ENCODE assay signal across 7 cellular contexts in genomic region chr1:120724507-120724906, GRCh38. TPM values are rescaled to one million over a fixed set of nuclear protein-coding genes. Genes with fewer than 3 reads are reported as not detected.
A peak's percentile ranks its signal among the peaks of the same experiment; 100 is the strongest.
DNase-seq lines count a peak whose midpoint lies in the region; ATAC-seq and TF ChIP-seq lines count a peak whose summit lies in the region.
"Not testable (repeated sequence)": the region's sequence is repeated elsewhere in the genome, so short reads cannot be mapped to it uniquely, and the experiment has no call there.

No MANE protein-coding gene starts in this region.

- H3K9me3 Mint-ChIP-seq in activated CD8-positive, alpha-beta memory T cell treated with anti-CD3 and anti-CD28 coated beads, Interleukin-2, amount 10 ng/mL, durations not matched to agents 7 days and 5 days (ENCODE audit: low read depth); MCF 10A (ENCODE audit: unreplicated experiment): not testable (repeated sequence)

- POLR2A ChIA-PET in OCI-LY7 (lab: Charles Lee); MCF 10A (lab: Yijun Ruan, JAX): not testable (repeated sequence)

- H3K36me3 ChIP-seq in OCI-LY7 (ENCODE audit: insufficient read depth, low read length); mucosa of stomach (ENCODE audit: control insufficient read depth, insufficient read depth, low read length): not testable (repeated sequence)

- H3K4me2 ChIP-seq in OCI-LY7 (ENCODE audit: low read length) = peak overlapping the region; percentile 78

- not testable (repeated sequence) for TF ChIP-seq CTCF in GM12875 (IDR thresholded peaks at IDR 0.05; ENCODE audit: borderline replicate concordance, insufficient read depth, low read depth, low read length); OCI-LY7 (conservative IDR thresholded peaks at IDR 0.05; ENCODE audit: low read length); MCF 10A (IDR thresholded peaks at IDR 0.05; ENCODE audit: unreplicated experiment); foreskin fibroblast (IDR thresholded peaks at IDR 0.05; ENCODE audit: low read depth, low read length); retinal pigment epithelial cell (conservative IDR thresholded peaks at IDR 0.05; ENCODE audit: low read depth, low read length)

- H3K4me1 ChIP-seq in OCI-LY7 (ENCODE audit: insufficient read depth, low read length, poor library complexity, severe bottlenecking); mucosa of stomach (ENCODE audit: control insufficient read depth, insufficient read depth, low read length): not testable (repeated sequence)

- H3K79me2 ChIP-seq in OCI-LY7 (ENCODE audit: insufficient read depth, low read depth, low read length) = not testable (repeated sequence)

- H3K27me3 ChIP-seq in mucosa of stomach (ENCODE audit: control insufficient read depth, insufficient read depth, low read length) = not testable (repeated sequence)

- H3K36me3 Mint-ChIP-seq in activated CD8-positive, alpha-beta memory T cell treated with anti-CD3 and anti-CD28 coated beads, Interleukin-2, amount 10 ng/mL, durations not matched to agents 7 days and 5 days; MCF 10A (ENCODE audit: insufficient read depth, unreplicated experiment): not testable (repeated sequence)

- H3K4me3 ChIP-seq in GM12875 (ENCODE audit: low read depth, low read length) = peak overlapping the region; percentile 70
- H3K4me3 ChIP-seq in OCI-LY7 (ENCODE audit: low read depth, low read length, poor library complexity, severe bottlenecking) = peak overlapping the region; percentile 72
- H3K4me3 ChIP-seq in foreskin fibroblast (ENCODE audit: low read depth in 1 of 2, low read length in 2 of 2) = peak overlapping the region; percentile 51 to 64
- not testable (repeated sequence) for H3K4me3 ChIP-seq in mucosa of stomach (ENCODE audit: low read length)
- peak overlapping the region; percentile 58 for H3K4me3 ChIP-seq in retinal pigment epithelial cell (ENCODE audit: low read length)

- intact Hi-C loops in OCI-LY7 (cut with micrococcal nuclease; ENCODE audit: unreplicated experiment); MCF 10A (cut with micrococcal nuclease): not testable (repeated sequence)

- peak overlapping the region; percentile 53 for H3K9ac ChIP-seq in mucosa of stomach (ENCODE audit: low read length)

- H3K27ac Mint-ChIP-seq in activated CD8-positive, alpha-beta memory T cell treated with anti-CD3 and anti-CD28 coated beads, Interleukin-2, amount 10 ng/mL, durations not matched to agents 7 days and 5 days; MCF 10A (ENCODE audit: low read depth, unreplicated experiment): not testable (repeated sequence)

- ATAC-seq in activated CD8-positive, alpha-beta memory T cell treated with anti-CD3 and anti-CD28 coated beads, Interleukin-2, amount 10 ng/mL, durations not matched to agents 7 days and 5 days = not testable (repeated sequence)

- not testable (repeated sequence) for BruUV-seq in OCI-LY7 (replicated peaks; lab: Mats Ljungman, UMichigan); MCF 10A (replicated peaks; lab: Mats Ljungman, UMichigan)

- not testable (repeated sequence) for DNase-seq in OCI-LY7 (ENCODE audit: low spot score); MCF 10A (ENCODE audit: unreplicated experiment); foreskin fibroblast; retinal pigment epithelial cell (ENCODE audit: low read depth)
- DNase-seq in activated CD8-positive, alpha-beta memory T cell treated with anti-CD3 and anti-CD28 coated beads, Interleukin-2, amount 10 ng/mL, durations not matched to agents 7 days and 5 days = peak; percentile 40

- not testable (repeated sequence) for H3K9me2 ChIP-seq in OCI-LY7 (ENCODE audit: insufficient read depth, low read length)

- not testable (repeated sequence) for H3K27me3 Mint-ChIP-seq in activated CD8-positive, alpha-beta memory T cell treated with anti-CD3 and anti-CD28 coated beads, Interleukin-2, amount 10 ng/mL, durations not matched to agents 7 days and 5 days; MCF 10A (ENCODE audit: insufficient read depth, unreplicated experiment)

- H3K4me3 Mint-ChIP-seq in activated CD8-positive, alpha-beta memory T cell treated with anti-CD3 and anti-CD28 coated beads, Interleukin-2, amount 10 ng/mL, durations not matched to agents 7 days and 5 days = peak overlapping the region; percentile 66
- peak overlapping the region; percentile 55 for H3K4me3 Mint-ChIP-seq in MCF 10A (ENCODE audit: unreplicated experiment)

- not testable (repeated sequence) for H4K20me1 ChIP-seq in OCI-LY7 (ENCODE audit: insufficient read depth, low read length)

- CTCF ChIA-PET in OCI-LY7 (lab: Charles Lee; ENCODE audit: unreplicated experiment); activated CD8-positive, alpha-beta memory T cell treated with anti-CD3 and anti-CD28 coated beads, Interleukin-2, amount 10 ng/mL, durations not matched to agents 7 days and 5 days (lab: Charles Lee); MCF 10A (lab: Yijun Ruan, JAX): not testable (repeated sequence)

- not testable (repeated sequence) for H3K9me3 ChIP-seq in OCI-LY7 (ENCODE audit: low read length); mucosa of stomach (ENCODE audit: control insufficient read depth, low read length)

- H3K27ac ChIP-seq in OCI-LY7 (ENCODE audit: low read depth, low read length, poor library complexity, severe bottlenecking) = not testable (repeated sequence)

- not testable (repeated sequence) for H3K4me1 Mint-ChIP-seq in activated CD8-positive, alpha-beta memory T cell treated with anti-CD3 and anti-CD28 coated beads, Interleukin-2, amount 10 ng/mL, durations not matched to agents 7 days and 5 days; MCF 10A (ENCODE audit: insufficient read depth, unreplicated experiment)

- H2AFZ ChIP-seq in OCI-LY7 (ENCODE audit: low read length) = peak overlapping the region; percentile 60; the same call in 1 of the 2 replicates

RNA-seq across cellular contexts. Expression of gene NBPF26, which starts 0.8 kb away (rescaled TPM):
- total RNA-seq in OCI-LY7 (2014; rRNA removed; shearing (Covaris generic)) = 24.7 and 28.7 TPM in 2 replicates
- 24.2 and 26.7 TPM in 2 replicates for total RNA-seq in OCI-LY7 (2022)
- total RNA-seq in activated CD8-positive, alpha-beta memory T cell treated with anti-CD3 and anti-CD28 coated beads, Interleukin-2, amount 10 ng/mL, durations not matched to agents 7 days and 5 days = 10 to 100 TPM; 33.8 to 41.0 TPM
- 17.9 and 19.1 TPM in 2 replicates for total RNA-seq in MCF 10A (2022)
